In genomic region chr7:116930156-116930913, GRCh38 we compare ENCODE assay signal across 8 cellular contexts. TPM values are rescaled to one million over a fixed set of nuclear protein-coding genes. Genes with fewer than 3 reads are reported as not detected.
DNase-seq lines count a peak whose midpoint lies in the region; ATAC-seq and TF ChIP-seq lines count a peak whose summit lies in the region.

No MANE protein-coding gene starts in this region.

- DNase-seq in AG09319 (ENCODE audit: extremely low read depth, low read depth), result peak; percentile 31
- DNase-seq in NCI-H2227 treated with DMSO at 0.1 percent for 48 hours (lab: John Stamatoyannopoulos, UW), result peak; percentile 86
- DNase-seq in cerebellum (ENCODE audit: low spot score), result peak; percentile 74
- peak; percentile 90 for DNase-seq in left kidney (ENCODE audit: low read depth, low spot score)
- peak; percentile 76 for DNase-seq in stimulated activated CD4-positive, alpha-beta T cell treated with anti-CD3 and anti-CD28 coated beads, Interleukin-4, amount 100 ng/mL, for 1 hour

- ATAC-seq in GM18873 (IDR thresholded peaks at IDR 0.05; ENCODE audit: low FRiP score, unreplicated experiment), result peak; percentile 81
- peak; percentile 80 for ATAC-seq in HG03159 (IDR thresholded peaks at IDR 0.05; ENCODE audit: unreplicated experiment)
- ATAC-seq in activated CD4-positive, CD25-positive, alpha-beta regulatory T cell treated with anti-CD3 and anti-CD28 coated beads, Interleukin-2, amount 50 U/mL, for 24 hours, result peak; percentile 58 to 82

- TF ChIP-seq CTCF in AG09319 (IDR thresholded peaks at IDR 0.05; ENCODE audit: low read depth, low read length), result peak; percentile 85

RNA-seq across cellular contexts. Expression of gene ST7, which starts 23.0 kb away (rescaled TPM):
- total RNA-seq in cerebellum, result 50.1 TPM

Comparison
In these comparisons a context has a peak if more than half of its experiments do, and no peak if none do; other contexts are left out.
1. Peak in every context shown above with its lines: DNase-seq and ATAC-seq.
2. DNase-seq: peak in every context shown above with its lines; median percentile 90 in left kidney; 86 in NCI-H2227 treated with DMSO at 0.1 percent for 48 hours; 76 in stimulated activated CD4-positive, alpha-beta T cell treated with anti-CD3 and anti-CD28 coated beads, Interleukin-4, amount 100 ng/mL, for 1 hour; 74 in cerebellum; 31 in AG09319.